30 cellular contexts compared by ENCODE assay signal in the genomic region with DNA sequence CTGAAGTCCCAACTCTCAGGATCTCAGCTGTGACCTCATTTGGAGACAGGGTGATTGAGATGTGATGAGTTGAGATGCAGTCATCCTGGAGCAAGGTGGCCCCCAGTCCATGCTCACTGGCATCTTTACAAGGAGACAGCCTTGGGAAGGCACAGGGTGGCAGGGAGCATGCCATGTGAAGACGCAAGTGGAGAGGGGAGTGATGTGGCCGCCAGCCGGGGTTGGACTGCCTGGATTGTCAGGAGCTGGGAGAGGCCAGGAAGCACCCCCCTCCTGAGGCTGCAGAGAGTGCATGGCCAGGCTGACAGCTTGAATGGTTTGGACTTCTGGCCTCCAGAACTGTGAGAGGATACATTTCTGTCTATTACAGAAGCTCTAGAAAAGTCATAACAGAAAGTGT.
"Had no signal": no experiment of that assay in that cellular context is flagged by ENCODE, and none has a peak within 500 bp of the region (broad histone marks: within the 10 kb centered on the region; RNA-seq: fewer than 3 reads in every experiment).

No MANE protein-coding gene starts in this region.

- H3K4me1 Mint-ChIP-seq: stimulated activated memory B cell treated with anti-CD40 and anti-IgM and Interleukin-4, amounts not matched to agents 10 μg/mL and 1 μg/mL and 100 μg/mL, for 72 hours; stimulated activated naive CD8-positive, alpha-beta T cell treated with anti-CD3 and anti-CD28 coated beads, Interleukin-15, amount 100 ng/mL, for 72 hours had no signal

- DNase-seq: naive B cell; naive thymus-derived CD8-positive, alpha-beta T cell; nephron progenitor cell; occipital lobe; ovary; posterior cingulate gyrus; psoas muscle; right cardiac atrium; right lobe of liver; small intestine; stimulated activated CD4-positive, alpha-beta T cell treated with anti-CD3 and anti-CD28 coated beads, Interleukin-15, amount 100 ng/mL, for 24 hours; stimulated activated CD4-positive, alpha-beta T cell treated with anti-CD3 and anti-CD28 coated beads, Interleukin-2, amount 100 ng/mL, for 24 hours; stimulated activated CD4-positive, alpha-beta T cell treated with anti-CD3 and anti-CD28 coated beads, Interleukin-2, amount 100 ng/mL, for 48 hours; stimulated activated CD4-positive, alpha-beta T cell treated with anti-CD3 and anti-CD28 coated beads, Interleukin-4, amount 100 ng/mL, for 24 hours; stimulated activated naive CD4-positive, alpha-beta T cell; stimulated activated naive CD8-positive, alpha-beta T cell treated with anti-CD3 and anti-CD28 coated beads, Interleukin-15, amount 100 ng/mL, for 72 hours; stimulated activated naive CD8-positive, alpha-beta T cell treated with anti-CD3 and anti-CD28 coated beads, Interleukin-15, Interleukin-2, amounts not matched to agents 100 U/mL and 50 U/mL, for 24 hours; substantia nigra; testis; tibial artery; transverse colon had no signal

- H3K36me3 ChIP-seq: ovary, right lobe of liver, sigmoid colon, suprapubic skin, tibial artery, transverse colon, upper lobe of left lung, vagina had no signal

- H3K4me3 Mint-ChIP-seq: naive B cell; natural killer cell treated with Interleukin-12 subunit alpha and Interleukin-12 subunit beta and Interleukin-15 and Interleukin-18, amount 100 ng/mL, for 72 hours; nephron progenitor cell; neural crest cell; stimulated activated memory B cell treated with anti-CD40 and anti-IgM and Interleukin-4, amounts not matched to agents 10 μg/mL and 1 μg/mL and 100 μg/mL, for 72 hours; stimulated activated naive CD8-positive, alpha-beta T cell treated with anti-CD3 and anti-CD28 coated beads, Interleukin-15, amount 100 ng/mL, for 72 hours had no signal

- H3K4me1 ChIP-seq: parathyroid adenoma, psoas muscle, right lobe of liver, sigmoid colon, suprapubic skin, testis, tibial artery, transverse colon, upper lobe of left lung, vagina had no signal

- H3K27me3 ChIP-seq: ovary, right lobe of liver, testis, tibial artery, transverse colon, upper lobe of left lung, vagina had no signal

- H3K36me3 Mint-ChIP-seq: naive B cell; naive thymus-derived CD8-positive, alpha-beta T cell; natural killer cell treated with Interleukin-12 subunit alpha and Interleukin-12 subunit beta and Interleukin-15 and Interleukin-18, amount 100 ng/mL, for 72 hours; stimulated activated memory B cell treated with anti-CD40 and anti-IgM and Interleukin-4, amounts not matched to agents 10 μg/mL and 1 μg/mL and 100 μg/mL, for 72 hours had no signal

- H3K27ac ChIP-seq: ovary, parathyroid adenoma, psoas muscle, right lobe of liver, sigmoid colon, suprapubic skin, testis, tibial artery, transverse colon, upper lobe of left lung, vagina had no signal

- H3K79me2 ChIP-seq: parathyroid adenoma had no signal

- H2AFZ ChIP-seq: parathyroid adenoma had no signal

- H3K4me3 ChIP-seq: ovary, psoas muscle, right lobe of liver, sigmoid colon, suprapubic skin, testis, tibial artery, transverse colon, upper lobe of left lung, vagina had no signal

- H3K9me3 Mint-ChIP-seq: naive thymus-derived CD8-positive, alpha-beta T cell; natural killer cell treated with Interleukin-12 subunit alpha and Interleukin-12 subunit beta and Interleukin-15 and Interleukin-18, amount 100 ng/mL, for 72 hours; nephron progenitor cell; neural crest cell; stimulated activated naive CD8-positive, alpha-beta T cell treated with anti-CD3 and anti-CD28 coated beads, Interleukin-15, amount 100 ng/mL, for 72 hours had no signal

- H3K27me3 Mint-ChIP-seq: naive B cell; stimulated activated memory B cell treated with anti-CD40 and anti-IgM and Interleukin-4, amounts not matched to agents 10 μg/mL and 1 μg/mL and 100 μg/mL, for 72 hours had no signal

- H3K9ac ChIP-seq: parathyroid adenoma had no signal

- H3K9me3 ChIP-seq: ovary, psoas muscle, right lobe of liver, sigmoid colon, suprapubic skin, testis, tibial artery, transverse colon, upper lobe of left lung, vagina had no signal

- H3K27ac Mint-ChIP-seq: naive B cell; naive thymus-derived CD8-positive, alpha-beta T cell; natural killer cell treated with Interleukin-12 subunit alpha and Interleukin-12 subunit beta and Interleukin-15 and Interleukin-18, amount 100 ng/mL, for 72 hours; nephron progenitor cell; progenitor cell of endocrine pancreas; stimulated activated memory B cell treated with anti-CD40 and anti-IgM and Interleukin-4, amounts not matched to agents 10 μg/mL and 1 μg/mL and 100 μg/mL, for 72 hours had no signal

- ATAC-seq: naive thymus-derived CD8-positive, alpha-beta T cell; natural killer cell treated with Interleukin-12 subunit alpha and Interleukin-12 subunit beta and Interleukin-15 and Interleukin-18, amount 100 ng/mL, for 72 hours; psoas muscle; right cardiac atrium; right lobe of liver; stimulated activated memory B cell treated with anti-CD40 and anti-IgM and Interleukin-4, amounts not matched to agents 10 μg/mL and 1 μg/mL and 100 μg/mL, for 72 hours; stimulated activated naive CD8-positive, alpha-beta T cell treated with anti-CD3 and anti-CD28 coated beads, Interleukin-15, amount 100 ng/mL, for 72 hours; stimulated activated naive CD8-positive, alpha-beta T cell treated with anti-CD3 and anti-CD28 coated beads, Interleukin-15, Interleukin-2, amounts not matched to agents 100 U/mL and 50 U/mL, for 24 hours had no signal
